In the genomic region with DNA sequence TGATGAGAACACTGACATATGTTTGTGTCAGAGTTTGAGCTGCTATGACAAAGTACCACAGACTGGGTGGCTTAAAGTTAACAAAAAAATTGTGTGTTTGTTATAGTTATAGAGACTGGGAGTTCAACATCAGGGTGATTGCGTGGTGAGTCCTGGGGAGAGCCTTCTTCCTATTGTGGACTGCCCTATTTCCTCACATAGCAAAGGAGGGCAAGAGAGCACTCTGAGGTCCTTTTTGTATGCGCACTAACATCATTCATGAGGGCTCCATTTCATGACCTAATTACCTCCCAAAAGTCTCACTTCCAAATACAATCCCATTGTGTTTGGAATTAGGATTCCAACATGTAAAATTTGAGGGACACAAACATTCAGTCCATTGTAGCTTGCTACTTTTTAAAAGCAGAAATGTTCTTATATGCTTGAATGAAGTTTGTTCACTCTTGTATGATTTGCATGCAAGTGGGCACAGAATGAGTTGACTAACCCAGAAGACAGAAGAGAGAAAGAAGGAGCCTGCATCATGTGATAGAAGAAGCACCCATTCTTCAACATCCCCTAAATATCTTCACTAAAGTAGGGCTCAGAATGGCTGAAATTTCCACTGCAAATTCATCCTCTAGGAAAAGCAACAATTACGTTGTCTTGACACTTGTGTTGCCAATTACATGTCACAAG, we compare ENCODE assay signal across 17 cellular contexts. TPM values are rescaled to one million over a fixed set of nuclear protein-coding genes. Genes with fewer than 3 reads are reported as not detected.
DNase-seq lines count a peak whose midpoint lies in the region; ATAC-seq and TF ChIP-seq lines count a peak whose summit lies in the region.
"Had no signal": no experiment of that assay in that cellular context is flagged by ENCODE, and none has a peak within 500 bp of the region (broad histone marks: within the 10 kb centered on the region; RNA-seq: fewer than 3 reads in every experiment).

No MANE protein-coding gene starts in this region.

- no peaks in the 10 kb centered on the region for H3K27me3 ChIP-seq in hepatocyte
- H3K27me3 ChIP-seq: body of pancreas had no signal

- H4K20me1 ChIP-seq in hepatocyte (ENCODE audit: insufficient read depth, poor library complexity, severe bottlenecking) = no peaks in the 10 kb centered on the region

- H3K27ac ChIP-seq in hepatocyte = no peak overlapping the region
- H3K27ac ChIP-seq: body of pancreas, GM23248, skin epidermis had no signal

- WGBS in hepatocyte (ENCODE audit: low lambda C conversion rate, missing lambda C conversion rate) = 95% methylated on average over 3 of the region's 3 CpGs

- TF ChIP-seq CTCF in hepatocyte (IDR thresholded peaks at IDR 0.05; ENCODE audit: poor library complexity) = no peak

- no peaks in the 10 kb centered on the region for H3K4me1 ChIP-seq in hepatocyte (ENCODE audit: insufficient read depth)
- H3K4me1 ChIP-seq: body of pancreas had no signal

- H3K9me3 ChIP-seq in hepatocyte (ENCODE audit: low read depth) = no peaks in the 10 kb centered on the region
- H3K9me3 ChIP-seq: body of pancreas had no signal

- ATAC-seq in GM19025 (IDR thresholded peaks at IDR 0.05; ENCODE audit: low read depth, unreplicated experiment) (peak; percentile 90), HG02571 (IDR thresholded peaks at IDR 0.05; ENCODE audit: unreplicated experiment) (peak; percentile 85), HG03103 (IDR thresholded peaks at IDR 0.05; ENCODE audit: low read depth, unreplicated experiment) (peak; percentile 86)
- peak; percentile 90 for ATAC-seq in stimulated activated memory B cell treated with anti-CD40 and anti-IgM and Interleukin-4, amounts not matched to agents 10 μg/mL and 1 μg/mL and 100 μg/mL, for 72 hours
- ATAC-seq: body of pancreas had no signal

- DNase-seq in iPS-NIHi11 (ENCODE audit: low spot score) (no peak), retina (no peak), hepatocyte (ENCODE audit: low spot score) (no peak)
- DNase-seq: activated naive CD4-positive, alpha-beta T cell treated with Interleukin-2 at 50 U/mL for 16 hours; body of pancreas; effector CD4-positive, alpha-beta T cell; GM23248; mesendoderm; NCI-H2171 treated with DMSO at 0.1 percent for 48 hours; NK-92 treated with Interleukin-12 subunit alpha and Interleukin-12 subunit beta, amount 100 ng/mL, for 24 hours; occipital lobe had no signal

- H3K4me3 ChIP-seq in hepatocyte = no peak overlapping the region
- H3K4me3 ChIP-seq: body of pancreas, GM23248, skin epidermis had no signal

- no peaks in the 10 kb centered on the region for H3K79me2 ChIP-seq in hepatocyte

- H2AFZ ChIP-seq in hepatocyte = no peak overlapping the region
- H2AFZ ChIP-seq: GM23248 had no signal

- H3K36me3 Mint-ChIP-seq in stimulated activated memory B cell treated with anti-CD40 and anti-IgM and Interleukin-4, amounts not matched to agents 10 μg/mL and 1 μg/mL and 100 μg/mL, for 72 hours = no peaks in the 10 kb centered on the region

- H3K4me1 Mint-ChIP-seq in stimulated activated memory B cell treated with anti-CD40 and anti-IgM and Interleukin-4, amounts not matched to agents 10 μg/mL and 1 μg/mL and 100 μg/mL, for 72 hours = peaks cover 18% of the 10 kb centered on the region

- H3K4me3 Mint-ChIP-seq in stimulated activated memory B cell treated with anti-CD40 and anti-IgM and Interleukin-4, amounts not matched to agents 10 μg/mL and 1 μg/mL and 100 μg/mL, for 72 hours = no peak overlapping the region
- H3K4me3 Mint-ChIP-seq: CD14-positive monocyte had no signal

- H3K27ac Mint-ChIP-seq in stimulated activated memory B cell treated with anti-CD40 and anti-IgM and Interleukin-4, amounts not matched to agents 10 μg/mL and 1 μg/mL and 100 μg/mL, for 72 hours = peak overlapping the region; percentile 52

- no peak overlapping the region for H3K4me2 ChIP-seq in hepatocyte

- no peaks in the 10 kb centered on the region for H3K27me3 Mint-ChIP-seq in stimulated activated memory B cell treated with anti-CD40 and anti-IgM and Interleukin-4, amounts not matched to agents 10 μg/mL and 1 μg/mL and 100 μg/mL, for 72 hours

- H3K9me3 Mint-ChIP-seq in stimulated activated memory B cell treated with anti-CD40 and anti-IgM and Interleukin-4, amounts not matched to agents 10 μg/mL and 1 μg/mL and 100 μg/mL, for 72 hours = no peaks in the 10 kb centered on the region

- no peaks in the 10 kb centered on the region for H3K9me2 ChIP-seq in hepatocyte (replicated peaks; ENCODE audit: insufficient read depth)

- no peaks in the 10 kb centered on the region for H3K36me3 ChIP-seq in hepatocyte (replicated peaks; ENCODE audit: insufficient read depth, low read depth)

RNA-seq across cellular contexts. Expression of a gene that starts 18.9 kb away (rescaled TPM):
- total RNA-seq in hepatocyte = 132 and 134 TPM in 2 replicates
- polyA plus RNA-seq in hepatocyte = 55.9 and 58.0 TPM in 2 replicates
